Comparison of ENCODE assay signal across 8 cellular contexts in genomic region chr1:156126043-156126700, GRCh38. TPM values are rescaled to one million over a fixed set of nuclear protein-coding genes. Genes with fewer than 3 reads are reported as not detected.
DNase-seq lines count a peak whose midpoint lies in the region; ATAC-seq lines count a peak whose summit lies in the region.

No MANE protein-coding gene starts in this region.

- ATAC-seq in activated T-cell treated with anti-CD3 and anti-CD28 coated beads, Interleukin-2, amount 50 U/mL, for 4 hours, result peak; percentile 6 to 8
- ATAC-seq in GM18858 (IDR thresholded peaks at IDR 0.05; ENCODE audit: unreplicated experiment), result no peak

- peaks cover 2% of the 10 kb centered on the region for H3K36me3 Mint-ChIP-seq in activated T-cell treated with anti-CD3 and anti-CD28 coated beads, Interleukin-2, amount 50 U/mL, for 4 hours (ENCODE audit: insufficient read depth)

- no peak overlapping the region for H2AFZ ChIP-seq in neuronal stem cell (ENCODE audit: low read length)

- no peak overlapping the region for H2BK5ac ChIP-seq in neuronal stem cell (ENCODE audit: low read length)

- peaks cover 39 to 58% of the 10 kb centered on the region in 2 donors for H3K4me1 ChIP-seq in neuronal stem cell (ENCODE audit: control insufficient read depth in 2 of 2, insufficient read depth in 1 of 2, low read depth in 1 of 2, low read length in 2 of 2)

- peaks cover 77% of the 10 kb centered on the region for H3K4me1 Mint-ChIP-seq in activated T-cell treated with anti-CD3 and anti-CD28 coated beads, Interleukin-2, amount 50 U/mL, for 4 hours (ENCODE audit: low read depth)

- DNase-seq in DMS153 treated with DMSO at 0.1 percent for 48 hours (lab: John Stamatoyannopoulos, UW; ENCODE audit: unreplicated experiment) (peak; percentile 75), HCEC 1CT (peak; percentile 97), NOMO-1 treated with DMSO at 0.1 percent for 48 hours (lab: John Stamatoyannopoulos, UW; ENCODE audit: unreplicated experiment) (peak; percentile 91), fibroblast of gingiva (ENCODE audit: low read depth) (peak; percentile 95), neuronal stem cell (ENCODE audit: low spot score) (no peak), occipital lobe (lab: John Stamatoyannopoulos, UW) (no peak)
- no peak for DNase-seq in activated T-cell treated with anti-CD3 and anti-CD28 coated beads, Interleukin-2, amount 50 U/mL, for 4 hours

- H3K79me1 ChIP-seq in neuronal stem cell (ENCODE audit: low read depth, low read length), result peaks cover 7% of the 10 kb centered on the region

- H4K91ac ChIP-seq in neuronal stem cell (ENCODE audit: low read depth, low read length, poor library complexity), result no peak overlapping the region

- WGBS in neuronal stem cell (ENCODE audit: extremely low coverage in 2 of 2, insufficient read length in 2 of 2, insufficient replicate concordance in 1 of 2), 2 donors, result no CpG with 5 or more reads among the region's 11 CpGs

- peak overlapping the region; percentile 12 for H3K27ac ChIP-seq in neuronal stem cell (replicated peaks; ENCODE audit: low read length)

- H3K9me3 Mint-ChIP-seq in activated T-cell treated with anti-CD3 and anti-CD28 coated beads, Interleukin-2, amount 50 U/mL, for 4 hours, result no peaks in the 10 kb centered on the region

- no peaks in the 10 kb centered on the region for H3K27me3 ChIP-seq in neuronal stem cell (ENCODE audit: control insufficient read depth in 3 of 3, insufficient read depth in 3 of 3, low read depth in 1 of 3, low read length in 3 of 3)

- peaks cover 8 to 36% of the 10 kb centered on the region in 2 donors for H3K36me3 ChIP-seq in neuronal stem cell (replicated peaks in 1 of 2; ENCODE audit: control insufficient read depth in 2 of 2, insufficient read depth in 2 of 2, low read length in 2 of 2)

- no peak overlapping the region for H3K4me3 ChIP-seq in neuronal stem cell (ENCODE audit: low read length in 2 of 2)

- peak overlapping the region; percentile 18 for H3K23ac ChIP-seq in neuronal stem cell (ENCODE audit: low read depth, low read length, poor library complexity)

- H4K8ac ChIP-seq in neuronal stem cell (ENCODE audit: low read depth, low read length), result no peak overlapping the region

- no peak overlapping the region for H3K18ac ChIP-seq in neuronal stem cell (ENCODE audit: low read length)

- H3K4me3 Mint-ChIP-seq in activated T-cell treated with anti-CD3 and anti-CD28 coated beads, Interleukin-2, amount 50 U/mL, for 4 hours, result peak overlapping the region; percentile 43

- H2BK12ac ChIP-seq in neuronal stem cell (ENCODE audit: low read length), result no peak overlapping the region

- H3K14ac ChIP-seq in neuronal stem cell (ENCODE audit: low read length), result peak overlapping the region; percentile 1

- no peak overlapping the region for H3K9ac ChIP-seq in neuronal stem cell (ENCODE audit: low read depth, low read length, poor library complexity)

- H3K9me3 ChIP-seq in neuronal stem cell (replicated peaks in 1 of 2; ENCODE audit: control insufficient read depth in 2 of 2, insufficient read depth in 1 of 2, low read depth in 1 of 2, low read length in 2 of 2), result peaks cover 0 to 2% of the 10 kb centered on the region in 2 donors

- H3K27me3 Mint-ChIP-seq in activated T-cell treated with anti-CD3 and anti-CD28 coated beads, Interleukin-2, amount 50 U/mL, for 4 hours (ENCODE audit: low read depth), result no peaks in the 10 kb centered on the region

- H2BK120ac ChIP-seq in neuronal stem cell (ENCODE audit: low read depth, low read length), result no peak overlapping the region

- no peak overlapping the region for H2AK5ac ChIP-seq in neuronal stem cell (ENCODE audit: low read depth, low read length)

- no peak overlapping the region for H3K4me2 ChIP-seq in neuronal stem cell (ENCODE audit: insufficient read depth, low read length, poor library complexity, severe bottlenecking)

- no peak overlapping the region for H3K4ac ChIP-seq in neuronal stem cell (ENCODE audit: low read length)

- no peak overlapping the region for H2BK15ac ChIP-seq in neuronal stem cell (ENCODE audit: low read length)

RNA-seq across cellular contexts. Expression of gene LMNA, which starts 11.7 kb away (rescaled TPM):
- 100 to 1,000 TPM; 113 to 162 (median 124) TPM for total RNA-seq in activated T-cell treated with anti-CD3 and anti-CD28 coated beads, Interleukin-2, amount 50 U/mL, for 4 hours
- polyA plus RNA-seq in neuronal stem cell (2013, experiment 1 of 2), result 28.6 TPM
- polyA plus RNA-seq in neuronal stem cell (2013, experiment 2 of 2), result 29.9 TPM
- total RNA-seq in occipital lobe, result 18.1 TPM

RNA-seq across cellular contexts. Expression of gene SEMA4A, which starts 27.2 kb away (rescaled TPM):
- 10 to 100 TPM; 31.7 to 51.5 (median 37.1) TPM for total RNA-seq in activated T-cell treated with anti-CD3 and anti-CD28 coated beads, Interleukin-2, amount 50 U/mL, for 4 hours
- polyA plus RNA-seq in neuronal stem cell (2013, experiment 1 of 2), result 4.4 TPM
- polyA plus RNA-seq in neuronal stem cell (2013, experiment 2 of 2), result 4.5 TPM
- total RNA-seq in occipital lobe, result 13.6 TPM

RNA-seq across cellular contexts. Expression of gene MEX3A, which starts 43.9 kb away (rescaled TPM):
- total RNA-seq in activated T-cell treated with anti-CD3 and anti-CD28 coated beads, Interleukin-2, amount 50 U/mL, for 4 hours, result under 1 TPM; 0.50 to 0.66 (median 0.57) TPM
- polyA plus RNA-seq in neuronal stem cell (2013, experiment 1 of 2), result 72.9 TPM
- polyA plus RNA-seq in neuronal stem cell (2013, experiment 2 of 2), result 75.1 TPM
- total RNA-seq in occipital lobe, result 42.4 TPM

Comparison
In these comparisons a context has a peak if more than half of its experiments do, and no peak if none do; other contexts are left out.
1. DNase-seq: peak in DMS153 treated with DMSO at 0.1 percent for 48 hours (single experiment), HCEC 1CT (single experiment), NOMO-1 treated with DMSO at 0.1 percent for 48 hours (single experiment) and fibroblast of gingiva (single experiment); none in activated T-cell treated with anti-CD3 and anti-CD28 coated beads, Interleukin-2, amount 50 U/mL, for 4 hours (single experiment), neuronal stem cell (single experiment) and occipital lobe (single experiment).
2. RNA of gene MEX3A, which starts 43.9 kb away (total RNA-seq): 42.4 TPM in occipital lobe (single experiment); 0.50 to 0.66 TPM in activated T-cell treated with anti-CD3 and anti-CD28 coated beads, Interleukin-2, amount 50 U/mL, for 4 hours; every median in the first group is over 10 times any median in the second.